ENCODE assay signal across 22 cellular contexts in the genomic region with DNA sequence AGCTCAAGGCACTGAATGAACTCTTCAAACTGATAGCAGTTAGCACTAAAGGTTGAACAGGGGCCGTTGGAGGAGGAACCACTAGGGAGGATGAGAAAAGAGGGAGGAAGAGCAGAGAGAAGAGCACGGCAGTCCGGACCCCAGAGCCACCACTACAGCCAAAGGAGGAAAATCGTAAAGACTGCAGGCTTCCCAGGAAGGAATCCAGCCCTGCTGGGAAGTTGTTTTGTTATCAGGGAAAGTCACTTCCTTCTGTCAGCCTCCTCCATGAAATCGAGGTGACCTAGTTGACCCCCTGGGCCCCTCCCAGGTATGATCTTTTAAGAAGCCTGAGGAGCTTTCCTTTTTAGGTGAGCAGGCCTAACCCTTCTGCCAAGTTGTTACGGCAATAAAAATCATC.
DNase-seq lines count a peak whose midpoint lies in the region; ATAC-seq, FAIRE-seq and TF ChIP-seq lines count a peak whose summit lies in the region.
"Had no signal": no experiment of that assay in that cellular context is flagged by ENCODE, and none has a peak within 500 bp of the region (broad histone marks: within the 10 kb centered on the region; RNA-seq: fewer than 3 reads in every experiment).

No MANE protein-coding gene starts in this region.

- no peak overlapping the region for H2BK15ac ChIP-seq in neuronal stem cell (ENCODE audit: low read length)

- ATAC-seq in A549 (no peak), RWPE2 (ENCODE audit: low read depth) (no peak), HG03520 (IDR thresholded peaks at IDR 0.05; ENCODE audit: unreplicated experiment) (no peak)
- ATAC-seq: activated CD8-positive, alpha-beta T cell treated with anti-CD3 and anti-CD28 coated beads, Interleukin-2, amount 10 ng/mL, durations not matched to agents 7 days and 5 days; T-cell had no signal

- no peak overlapping the region for H2BK120ac ChIP-seq in neuronal stem cell (ENCODE audit: low read depth, low read length)

- no peaks in the 10 kb centered on the region for H3K27me3 ChIP-seq in RWPE2 (ENCODE audit: insufficient read depth, poor library complexity, severe bottlenecking)
- H3K27me3 ChIP-seq in iPS-20b (ENCODE audit: insufficient read depth, low read length), result no peaks in the 10 kb centered on the region
- no peaks in the 10 kb centered on the region for H3K27me3 ChIP-seq in neuronal stem cell (ENCODE audit: control insufficient read depth in 3 of 3, insufficient read depth in 3 of 3, low read depth in 1 of 3, low read length in 3 of 3)
- H3K27me3 ChIP-seq in ovary, result no peaks in the 10 kb centered on the region
- H3K27me3 ChIP-seq: heart right ventricle, MG63 had no signal

- H3K9me3 Mint-ChIP-seq in CD14-positive monocyte, result peaks cover 0 to 7% (median 0%) of the 10 kb centered on the region in 7 donors
- H3K9me3 Mint-ChIP-seq: stimulated activated naive CD8-positive, alpha-beta T cell treated with anti-CD3 and anti-CD28 coated beads, Interleukin-15, Interleukin-2, amounts not matched to agents 100 ng/mL and 50 ng/mL, for 24 hours had no signal

- H3K4me3 ChIP-seq in A549, result no peak overlapping the region
- no peak overlapping the region for H3K4me3 ChIP-seq in RWPE2 (ENCODE audit: severe bottlenecking)
- peak overlapping the region; percentile 18; the same call in 1 of the 2 replicates for H3K4me3 ChIP-seq in iPS-20b (ENCODE audit: low read length)
- no peak overlapping the region for H3K4me3 ChIP-seq in neuronal stem cell (ENCODE audit: low read length in 2 of 2)
- H3K4me3 ChIP-seq in ovary, result no peak overlapping the region
- H3K4me3 ChIP-seq: heart right ventricle, MG63 had no signal

- H3K18ac ChIP-seq in neuronal stem cell (ENCODE audit: low read length), result no peak overlapping the region

- WGBS in A549 (ENCODE audit: missing lambda C conversion rate), result 61% methylated on average over 6 of the region's 6 CpGs
- no CpG with 5 or more reads among the region's 6 CpGs for WGBS in neuronal stem cell (ENCODE audit: extremely low coverage in 2 of 2, insufficient read length in 2 of 2, insufficient replicate concordance in 1 of 2), 2 donors
- 29 to 47% (median 38%) methylated on average over 6 of the region's 6 CpGs for WGBS in ovary, 3 donors

- H3K4me1 Mint-ChIP-seq in CD14-positive monocyte, result peaks cover 8% of the 10 kb centered on the region

- H3K23ac ChIP-seq in neuronal stem cell (ENCODE audit: low read depth, low read length, poor library complexity), result no peak overlapping the region

- H3K27me3 Mint-ChIP-seq in CD14-positive monocyte (ENCODE audit: low read depth in 3 of 3), result peaks cover 12 to 27% (median 22%) of the 10 kb centered on the region in 3 donors
- H3K27me3 Mint-ChIP-seq: T-cell had no signal

- H3K9me3 ChIP-seq in A549, result no peaks in the 10 kb centered on the region
- H3K9me3 ChIP-seq in RWPE2 (ENCODE audit: severe bottlenecking), result no peaks in the 10 kb centered on the region
- H3K9me3 ChIP-seq in iPS-20b (ENCODE audit: insufficient read depth, low read depth, low read length), result no peaks in the 10 kb centered on the region
- peaks cover 0 to 7% of the 10 kb centered on the region in 2 donors for H3K9me3 ChIP-seq in neuronal stem cell (replicated peaks in 1 of 2; ENCODE audit: control insufficient read depth in 2 of 2, insufficient read depth in 1 of 2, low read depth in 1 of 2, low read length in 2 of 2)
- no peaks in the 10 kb centered on the region for H3K9me3 ChIP-seq in ovary
- H3K9me3 ChIP-seq: heart right ventricle, MG63 had no signal

- CTCF ChIA-PET in A549 (lab: Yijun Ruan, JAX), result interaction anchor here (0.7 to 0.9 kb wide), 2 partner anchors 22 to 227 kb away, joined by 3 read pairs; no protein-coding TSS in a partner anchor

- POLR2A ChIA-PET in A549 (lab: Yijun Ruan, JAX), result no interaction called here

- H2AK5ac ChIP-seq in neuronal stem cell (ENCODE audit: low read depth, low read length), result no peak overlapping the region

- H3K4me1 ChIP-seq in A549 (peaks cover 94% of the 10 kb centered on the region), RWPE2 (ENCODE audit: insufficient read depth, poor library complexity, severe bottlenecking) (peaks cover 28% of the 10 kb centered on the region), iPS-20b (ENCODE audit: insufficient read depth, low read length) (peaks cover 64% of the 10 kb centered on the region), neuronal stem cell (ENCODE audit: control insufficient read depth in 2 of 2, insufficient read depth in 1 of 2, low read depth in 1 of 2, low read length in 2 of 2) (peaks cover 30 to 59% of the 10 kb centered on the region in 2 donors), ovary (ENCODE audit: insufficient read depth) (peaks cover 32% of the 10 kb centered on the region)

- TF ChIP-seq EP300 in A549 (IDR thresholded peaks at IDR 0.05), result no peak
- no peak for TF ChIP-seq EP300 in ovary (IDR thresholded peaks at IDR 0.05)

- H3K4me2 ChIP-seq in A549 (peak overlapping the region; percentile 34; the same call in 2 of the 3 replicates), neuronal stem cell (ENCODE audit: insufficient read depth, low read length, poor library complexity, severe bottlenecking) (no peak overlapping the region)

- H4K91ac ChIP-seq in neuronal stem cell (ENCODE audit: low read depth, low read length, poor library complexity), result no peak overlapping the region

- H3K36me3 ChIP-seq in RWPE2 (ENCODE audit: low read depth) (no peaks in the 10 kb centered on the region), iPS-20b (ENCODE audit: insufficient read depth, low read depth, low read length) (peaks cover 21% of the 10 kb centered on the region), neuronal stem cell (replicated peaks in 1 of 2; ENCODE audit: control insufficient read depth in 2 of 2, insufficient read depth in 2 of 2, low read length in 2 of 2) (peaks cover 0 to 10% of the 10 kb centered on the region in 2 donors), ovary (no peaks in the 10 kb centered on the region)
- H3K36me3 ChIP-seq: heart right ventricle, MG63 had no signal

- H3K79me1 ChIP-seq in neuronal stem cell (ENCODE audit: low read depth, low read length), result no peaks in the 10 kb centered on the region

- no peak for FAIRE-seq in A549 (lab: Jason Lieb, UNC)
- FAIRE-seq: GM18507 had no signal

- H3K9ac ChIP-seq in iPS-20b (ENCODE audit: low read depth, low read length), result no peak overlapping the region
- H3K9ac ChIP-seq in neuronal stem cell (ENCODE audit: low read depth, low read length, poor library complexity), result no peak overlapping the region

- no peak overlapping the region for H2BK5ac ChIP-seq in neuronal stem cell (ENCODE audit: low read length)

- H4K8ac ChIP-seq in neuronal stem cell (ENCODE audit: low read depth, low read length), result no peak overlapping the region

- H3K4ac ChIP-seq in neuronal stem cell (ENCODE audit: low read length), result no peak overlapping the region

- DNase-seq in A549 (ENCODE audit: low read depth in 1 of 2, low spot score in 1 of 2) (no peak), RWPE2 (ENCODE audit: low spot score) (no peak), neuronal stem cell (ENCODE audit: low spot score) (no peak), CD14-positive monocyte (ENCODE audit: low spot score) (no peak), ovary (no peak), HUDEP-2 (lab: John Stamatoyannopoulos, UW; ENCODE audit: unreplicated experiment in 76 of 76) (no peak)
- DNase-seq: ACHN; activated CD8-positive, alpha-beta T cell treated with anti-CD3 and anti-CD28 coated beads, Interleukin-2, amount 10 ng/mL, durations not matched to agents 7 days and 5 days; activated T-cell treated with anti-CD3 and anti-CD28 coated beads, Interleukin-2, amount 50 U/mL, for 48 hours; DMS79; HCEC 1CT; heart right ventricle; kidney glomerular epithelial cell; MG63; NCI-H146; NCI-H226; T-cell had no signal

- peak overlapping the region in 1 of 7 donors; percentile 38 for H3K27ac Mint-ChIP-seq in CD14-positive monocyte
- H3K27ac Mint-ChIP-seq: activated CD8-positive, alpha-beta T cell treated with anti-CD3 and anti-CD28 coated beads, Interleukin-2, amount 10 ng/mL, durations not matched to agents 7 days and 5 days; stimulated activated naive CD8-positive, alpha-beta T cell treated with anti-CD3 and anti-CD28 coated beads, Interleukin-15, Interleukin-2, amounts not matched to agents 100 ng/mL and 50 ng/mL, for 24 hours; T-cell had no signal

- intact Hi-C loops in CD14-positive monocyte (cut with micrococcal nuclease) (no loop called here), ovary (cut with DNase I) (no loop called here)

- H2BK12ac ChIP-seq in neuronal stem cell (ENCODE audit: low read length), result no peak overlapping the region

- no peak for TF ChIP-seq RAD21 in A549 (conservative IDR thresholded peaks at IDR 0.05 in 1 of 2, IDR thresholded peaks at IDR 0.05 in 1 of 2)

- no peak overlapping the region for H3K4me3 Mint-ChIP-seq in CD14-positive monocyte
- H3K4me3 Mint-ChIP-seq: activated CD8-positive, alpha-beta T cell treated with anti-CD3 and anti-CD28 coated beads, Interleukin-2, amount 10 ng/mL, durations not matched to agents 7 days and 5 days; stimulated activated naive CD8-positive, alpha-beta T cell treated with anti-CD3 and anti-CD28 coated beads, Interleukin-15, Interleukin-2, amounts not matched to agents 100 ng/mL and 50 ng/mL, for 24 hours; T-cell had no signal

- H3K14ac ChIP-seq in neuronal stem cell (ENCODE audit: low read length), result no peak overlapping the region

- H3K36me3 Mint-ChIP-seq in CD14-positive monocyte, result no peaks in the 10 kb centered on the region
- H3K36me3 Mint-ChIP-seq: T-cell had no signal

- H3K27ac ChIP-seq in A549 (peak overlapping the region; percentile 72 to 85), RWPE2 (ENCODE audit: poor library complexity, severe bottlenecking) (peak overlapping the region; percentile 50), iPS-20b (ENCODE audit: low read length) (peak overlapping the region; percentile 42), neuronal stem cell (replicated peaks; ENCODE audit: low read length) (peak overlapping the region; percentile 1), ovary (no peak overlapping the region)
- H3K27ac ChIP-seq: RWPE1 had no signal

- TF ChIP-seq POLR2A in A549 (IDR thresholded peaks at IDR 0.05; ENCODE audit: low read length), result no peak
- no peak for TF ChIP-seq POLR2A in ovary (IDR thresholded peaks at IDR 0.05)

- no peak overlapping the region for H2AFZ ChIP-seq in neuronal stem cell (ENCODE audit: low read length)

- TF ChIP-seq CTCF in A549 (IDR thresholded peaks at IDR 0.05), result no peak
- TF ChIP-seq CTCF in RWPE2 (IDR thresholded peaks at IDR 0.05; ENCODE audit: poor library complexity, severe bottlenecking), result no peak
- TF ChIP-seq CTCF in CD14-positive monocyte (IDR thresholded peaks at IDR 0.05), result no peak
- TF ChIP-seq CTCF in ovary (IDR thresholded peaks at IDR 0.05), result no peak

TF ChIP-seq in A549, 52 proteins besides CTCF, POLR2A, EP300 and RAD21 (continues in another document):
- TF ChIP-seq GATA3 (IDR thresholded peaks at IDR 0.05; ENCODE audit: borderline replicate concordance) (no peak), JUN (IDR thresholded peaks at IDR 0.05) (no peak), EHMT2 (IDR thresholded peaks at IDR 0.05; ENCODE audit: low read depth) (no peak), ZC3H11A (IDR thresholded peaks at IDR 0.05) (no peak), HOXB13 (CRISPR knock-in tag; IDR thresholded peaks at IDR 0.05; ENCODE audit: low read depth) (no peak), RFX5 (IDR thresholded peaks at IDR 0.05) (no peak), CEBPB (IDR thresholded peaks at IDR 0.05) (no peak), RNF2 (IDR thresholded peaks at IDR 0.05; ENCODE audit: borderline replicate concordance, low read depth) (no peak), TP53 (CRISPR knock-in tag; IDR thresholded peaks at IDR 0.05) (no peak)

Comparison
In these comparisons a context has a peak if more than half of its experiments do, and no peak if none do; other contexts are left out.
1. H3K27ac ChIP-seq: peak in A549 (2 of 2), RWPE2 (single experiment), iPS-20b (single experiment) and neuronal stem cell (single experiment); none in ovary (0 of 2).